Comparison of ENCODE assay signal across 25 cellular contexts in the genomic region with DNA sequence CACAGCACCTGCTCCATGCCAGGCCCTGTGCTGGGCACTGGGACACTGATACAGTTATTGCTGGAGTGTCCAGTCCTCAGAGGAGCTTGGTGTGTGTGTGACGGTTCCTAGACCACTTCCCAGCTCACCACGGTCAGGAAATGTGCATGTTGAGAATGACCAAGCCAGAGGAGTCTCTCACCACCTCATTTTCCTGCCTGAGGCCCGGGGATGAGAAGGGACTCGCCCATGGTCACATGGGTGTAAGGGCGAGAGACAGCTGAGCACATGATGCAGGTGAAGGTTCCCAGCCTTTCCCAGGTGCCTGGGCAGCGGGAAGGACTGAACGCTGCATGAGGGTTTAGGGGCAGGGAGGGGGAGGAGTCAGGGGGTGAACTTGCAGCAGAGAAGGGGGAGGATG.
DNase-seq lines count a peak whose midpoint lies in the region; ATAC-seq, FAIRE-seq and TF ChIP-seq lines count a peak whose summit lies in the region.
"Had no signal": no experiment of that assay in that cellular context is flagged by ENCODE, and none has a peak within 500 bp of the region (broad histone marks: within the 10 kb centered on the region; RNA-seq: fewer than 3 reads in every experiment).

No MANE protein-coding gene starts in this region.

- no peak overlapping the region for H3K9ac ChIP-seq in GM12878 (ENCODE audit: control insufficient read depth, insufficient read depth, low read length)
- H3K9ac ChIP-seq: SK-N-SH had no signal

- no peaks in the 10 kb centered on the region for H4K20me1 ChIP-seq in GM12878 (ENCODE audit: control insufficient read depth, insufficient read depth)

- H2AFZ ChIP-seq in GM12878 (ENCODE audit: control insufficient read depth, low read depth, low read length), result no peak overlapping the region
- H2AFZ ChIP-seq: GM23338 had no signal

- TF ChIP-seq CTCF in CD14-positive monocyte (IDR thresholded peaks at IDR 0.05) (no peak), GM12878 (IDR thresholded peaks at IDR 0.05 in 2 of 3, conservative IDR thresholded peaks at IDR 0.05 in 1 of 3; ENCODE audit: control insufficient read depth in 2 of 3, extremely low read depth in 1 of 3, insufficient read depth in 1 of 3, low read depth in 3 of 3, low read length in 3 of 3) (no peak)

- no peaks in the 10 kb centered on the region; a peak in 1 of 4 replicates for H3K27me3 ChIP-seq in GM12878 (replicated peaks in 1 of 2; ENCODE audit: control insufficient read depth in 2 of 2, insufficient read depth in 2 of 2, low read length in 1 of 2)

- H3K36me3 Mint-ChIP-seq in CD14-positive monocyte, result no peaks in the 10 kb centered on the region

- TF ChIP-seq POLR2A in GM12892 (IDR thresholded peaks at IDR 0.05; ENCODE audit: low read depth, low read length), result no peak
- no peak for TF ChIP-seq POLR2A in GM12878 (IDR thresholded peaks at IDR 0.05; ENCODE audit: low read depth, low read length)

- no peaks in the 10 kb centered on the region for H3K79me2 ChIP-seq in GM12878 (ENCODE audit: control insufficient read depth, insufficient read depth, low read length)

- BruUV-seq in GM12878 (replicated peaks; lab: Mats Ljungman, UMichigan), result no TSS peak

- H3K4me3 Mint-ChIP-seq in CD14-positive monocyte, result no peak overlapping the region
- H3K4me3 Mint-ChIP-seq: CD4-positive, alpha-beta T cell; GM23338; IgD-negative memory B cell had no signal

- H3K4me2 ChIP-seq in GM12878 (ENCODE audit: control insufficient read depth, insufficient read depth), result no peak overlapping the region
- H3K4me2 ChIP-seq: GM23338, SK-N-SH had no signal

- no peak for TF ChIP-seq EP300 in GM12878 (IDR thresholded peaks at IDR 0.05; ENCODE audit: borderline replicate concordance in 1 of 2, control insufficient read depth in 1 of 2, low read depth in 2 of 2, low read length in 2 of 2)

- H3K9me3 Mint-ChIP-seq in CD14-positive monocyte, result no peaks in the 10 kb centered on the region
- H3K9me3 Mint-ChIP-seq: CD4-positive, alpha-beta T cell; GM23338; IgD-negative memory B cell had no signal

- no peak overlapping the region for H3K27ac ChIP-seq in GM12878 (ENCODE audit: control insufficient read depth, insufficient read depth)

- no peaks in the 10 kb centered on the region for H3K9me3 ChIP-seq in GM12878 (replicated peaks; ENCODE audit: control insufficient read depth, insufficient read depth, low read length)
- H3K9me3 ChIP-seq: SK-N-SH had no signal

- FAIRE-seq in GM12892 (lab: Jason Lieb, UNC) (peak; percentile 51), GM12878 (lab: Jason Lieb, UNC) (no peak)
- FAIRE-seq: GM18507, HTR-8/SVneo had no signal

- H3K4me3 ChIP-seq in GM12878, result no peak overlapping the region
- H3K4me3 ChIP-seq: GM23338 had no signal

- no peaks in the 10 kb centered on the region for H3K36me3 ChIP-seq in GM12878 (ENCODE audit: control insufficient read depth in 2 of 2, insufficient read depth in 2 of 2, low read length in 1 of 2)

- peaks cover 5% of the 10 kb centered on the region for H3K4me1 Mint-ChIP-seq in CD14-positive monocyte
- H3K4me1 Mint-ChIP-seq: GM23338 had no signal

- no peak overlapping the region for H3K27ac Mint-ChIP-seq in CD14-positive monocyte
- H3K27ac Mint-ChIP-seq: CD4-positive, alpha-beta T cell; GM23338; IgD-negative memory B cell had no signal

- SMC1A ChIA-PET in GM12878 (lab: Charles Lee; ENCODE audit: uncharacterized antibody, unreplicated experiment), result interaction anchor here (1.0 to 1.4 kb wide), 4 partner anchors 9 to 15 kb away, joined by 3 to 6 read pairs (median 4); no protein-coding TSS in a partner anchor

- ATAC-seq in GM12878 (no peak), sciatic nerve (no peak)
- ATAC-seq: GM23338 had no signal

- RAD21 ChIA-PET in GM12878 (lab: Charles Lee; ENCODE audit: unreplicated experiment), result interaction anchor here (1.3 kb wide), 1 partner anchor 32 kb away, joined by 3 read pairs; no protein-coding TSS in a partner anchor

- DNase-seq in CD14-positive monocyte (ENCODE audit: low spot score) (peak; percentile 39), GM12892 (ENCODE audit: insufficient read length) (no peak), GM12878 (ENCODE audit: low read depth, low spot score) (no peak), sciatic nerve (ENCODE audit: low spot score) (peak; percentile 39), MV-4-11 (lab: John Stamatoyannopoulos, UW) (no peak), NCI-H146 (lab: John Stamatoyannopoulos, UW) (no peak), D341Med (ENCODE audit: low spot score) (no peak)
- DNase-seq: COR-L47, DMS 273 treated with DMSO at 0.1 percent for 48 hours, DMS79 treated with DMSO at 0.1 percent for 48 hours, HCEC 1CT, NCI-H1105 treated with DMSO at 0.1 percent for 48 hours, NCI-H1694, NCI-H2081 treated with DMSO at 0.1 percent for 48 hours, NCI-H2171 treated with DMSO at 0.1 percent for 48 hours, NCI-H524 treated with DMSO at 0.1 percent for 48 hours, NCI-H82, OCI-M1, SHP77 treated with DMSO at 0.1 percent for 48 hours, SK-N-SH had no signal

- H3K4me1 ChIP-seq in GM12878 (ENCODE audit: control insufficient read depth, insufficient read depth, low read length), result 0 out of 2 replicates have a peak, but pooled peaks cover 3% of the 10 kb centered on the region

- TF ChIP-seq RAD21 in GM12878 (IDR thresholded peaks at IDR 0.05; ENCODE audit: insufficient read depth, low read depth, low read length), result no peak

- CTCF ChIA-PET in GM12878 (lab: Yijun Ruan, JAX), result interaction anchor here (0.8 to 1.3 kb wide), 2 partner anchors 9 to 166 kb away, joined by 3 to 6 read pairs; no protein-coding TSS in a partner anchor

- POLR2A ChIA-PET in GM12878 (lab: Charles Lee), result no interaction called here

- 23% methylated on average over 7 of the region's 7 CpGs for WGBS in GM12878 (ENCODE audit: insufficient coverage, insufficient replicate concordance, low lambda C conversion rate, missing lambda C conversion rate)

- intact Hi-C loops in CD14-positive monocyte (cut with micrococcal nuclease) (no loop called here), GM12878 (cut with micrococcal nuclease; ENCODE audit: unreplicated experiment) (no loop called here), sciatic nerve (cut with DNase I) (no loop called here)

- in situ Hi-C loops in GM12878 (cut with MboI), result no loop called here

- H3K27me3 Mint-ChIP-seq in CD14-positive monocyte (ENCODE audit: low read depth in 3 of 3), result peaks cover 4 to 14% (median 6%) of the 10 kb centered on the region in 3 donors
- H3K27me3 Mint-ChIP-seq: CD4-positive, alpha-beta T cell; IgD-negative memory B cell had no signal

TF ChIP-seq in GM12878, 131 proteins besides CTCF, POLR2A, EP300 and RAD21:
- 0 out of 4 replicates have a peak, but pooled peaks of 1 of the 2 experiments have one; percentile 12 for TF ChIP-seq IKZF2 (IDR thresholded peaks at IDR 0.05)
- TF ChIP-seq TCF3 (IDR thresholded peaks at IDR 0.05; ENCODE audit: borderline replicate concordance, insufficient read depth, low read depth, low read length), result no peak
- peak; percentile 40; the same call in 1 of the 2 replicates for TF ChIP-seq RAD51 (IDR thresholded peaks at IDR 0.05)

Comparison
In these comparisons a context has a peak if more than half of its experiments do, and no peak if none do; other contexts are left out.
1. DNase-seq: peak in CD14-positive monocyte (single experiment) and sciatic nerve (single experiment); none in GM12892 (single experiment), GM12878 (single experiment), MV-4-11 (single experiment), NCI-H146 (single experiment) and D341Med (single experiment).